ENCODE assay signal across 1 cellular context in the genomic region with DNA sequence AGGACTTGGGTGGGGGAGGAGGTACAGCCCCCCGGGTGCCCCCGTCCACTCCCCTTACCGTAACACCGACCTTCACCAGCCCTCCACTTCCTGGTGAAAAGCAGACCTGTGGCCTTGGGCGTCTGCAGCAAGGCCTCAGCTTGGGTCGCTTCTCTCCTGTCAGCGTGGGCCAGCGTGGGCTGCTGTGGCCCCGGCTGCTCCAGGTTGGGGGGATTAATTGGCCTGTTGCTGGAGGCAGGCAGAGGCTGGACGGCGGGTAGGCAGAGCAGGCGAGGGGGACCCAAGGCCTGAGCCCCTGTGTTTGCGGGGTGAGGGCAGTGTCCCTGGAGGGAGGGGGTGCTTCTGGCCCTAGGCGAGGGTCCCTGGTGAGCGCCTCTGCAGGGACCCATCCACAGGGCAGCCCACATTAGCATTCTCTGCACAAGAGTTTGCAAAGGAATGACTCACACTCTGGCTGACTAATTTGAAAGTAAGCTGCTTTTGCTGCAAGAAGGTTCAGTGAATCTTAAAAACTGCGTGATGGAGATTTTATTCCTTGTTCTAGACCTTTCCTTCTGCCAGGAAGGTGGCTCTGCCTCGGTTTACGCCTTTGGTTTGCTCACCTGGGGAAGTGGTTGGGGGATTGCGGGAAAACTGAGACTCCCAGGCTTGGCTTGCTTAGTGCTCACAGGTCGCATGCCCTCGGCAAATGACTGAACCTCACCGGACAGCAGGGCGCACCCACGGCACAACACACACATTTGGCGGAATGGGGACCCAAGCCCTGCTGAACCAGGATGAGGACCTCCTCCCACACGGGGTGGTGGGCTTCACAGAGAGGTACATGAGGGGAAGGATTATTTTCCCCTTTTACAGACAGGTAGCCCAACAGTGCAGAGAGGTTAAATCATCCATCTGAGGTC.
TF ChIP-seq lines count a peak whose summit lies in the region.

No MANE protein-coding gene starts in this region.

TF ChIP-seq in H1, 55 proteins besides CTCF, POLR2A, EP300 and RAD21:
- TF ChIP-seq JUND (IDR thresholded peaks at IDR 0.05; ENCODE audit: low read length) = peak; percentile 33; the same call in 1 of the 2 replicates
- no peak for TF ChIP-seq RFX5 (IDR thresholded peaks at IDR 0.05; ENCODE audit: borderline replicate concordance, low read depth, low read length)
